Comparison of ENCODE assay signal across 21 cellular contexts in the genomic region with DNA sequence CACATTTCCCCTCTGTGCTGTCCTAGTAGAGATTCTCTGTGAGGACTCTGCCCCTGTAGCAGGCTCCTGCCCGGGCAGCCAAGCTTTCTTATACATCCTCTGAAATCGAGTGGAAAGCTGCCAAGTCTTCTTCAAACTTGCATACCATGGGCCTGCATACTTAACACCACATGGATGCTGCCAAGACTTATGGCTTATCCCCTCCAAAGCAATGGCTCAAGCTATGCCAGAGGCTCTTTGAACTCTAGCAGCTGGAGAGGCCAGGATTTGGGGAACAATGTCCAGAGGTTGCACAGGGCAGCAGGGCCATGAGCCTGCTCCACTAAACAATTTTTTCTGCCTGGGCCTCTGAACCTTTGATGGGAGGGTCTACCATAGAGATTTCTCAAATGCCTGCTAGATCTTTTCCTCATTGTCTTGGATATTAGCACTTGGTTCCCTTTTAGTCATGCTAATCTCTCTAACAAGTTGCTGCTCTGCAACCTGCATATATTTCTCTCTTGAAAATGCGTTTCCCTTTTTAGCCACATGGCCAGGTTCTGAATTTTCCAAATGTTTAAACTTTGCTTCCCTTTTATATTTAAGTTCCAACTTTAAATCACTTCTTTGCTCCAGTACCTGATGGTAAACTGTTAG. TPM values are rescaled to one million over a fixed set of nuclear protein-coding genes. Genes with fewer than 3 reads are reported as not detected.
DNase-seq lines count a peak whose midpoint lies in the region; ATAC-seq and TF ChIP-seq lines count a peak whose summit lies in the region.
"Had no signal": no experiment of that assay in that cellular context is flagged by ENCODE, and none has a peak within 500 bp of the region (broad histone marks: within the 10 kb centered on the region; RNA-seq: fewer than 3 reads in every experiment).

No MANE protein-coding gene starts in this region.

- no peaks in the 10 kb centered on the region; the same call in 1 of the 2 replicates for H3K27me3 Mint-ChIP-seq in HFFc6 (ENCODE audit: insufficient read depth)
- no peaks in the 10 kb centered on the region for H3K27me3 Mint-ChIP-seq in Calu3 (ENCODE audit: unreplicated experiment)

- no peak overlapping the region for H3K4me3 ChIP-seq in adipocyte (ENCODE audit: low read length)
- H3K4me3 ChIP-seq in hepatocyte, result no peak overlapping the region
- H3K4me3 ChIP-seq: adrenal gland; BLaER1 treated with 17β-estradiol and CSF1 and Interleukin-3, amounts not matched to agents 10 nM and 100 nM; prostate gland; SJSA1; tibial artery had no signal

- no peak overlapping the region for H3K27ac ChIP-seq in hepatocyte
- H3K27ac ChIP-seq: adrenal gland; BLaER1 treated with 17β-estradiol and CSF1 and Interleukin-3, amounts not matched to agents 10 nM and 100 nM; prostate gland; SJSA1; tibial artery had no signal

- no TSS peak for BruUV-seq in Calu3 (replicated peaks; lab: Mats Ljungman, UMichigan)

- H3K27me3 ChIP-seq in adipocyte (replicated peaks; ENCODE audit: control insufficient read depth, insufficient read depth, low read length) (no peaks in the 10 kb centered on the region), hepatocyte (no peaks in the 10 kb centered on the region)
- H3K27me3 ChIP-seq: adrenal gland; BLaER1 treated with 17β-estradiol and CSF1 and Interleukin-3, amounts not matched to agents 10 nM and 100 nM; SJSA1; tibial artery had no signal

- H2AFZ ChIP-seq in hepatocyte, result no peak overlapping the region

- H4K20me1 ChIP-seq in hepatocyte (ENCODE audit: insufficient read depth, poor library complexity, severe bottlenecking), result no peaks in the 10 kb centered on the region
- H4K20me1 ChIP-seq: BLaER1 treated with 17β-estradiol and CSF1 and Interleukin-3, amounts not matched to agents 10 nM and 100 nM had no signal

- H3K4me1 Mint-ChIP-seq in HFFc6 (ENCODE audit: low read depth), result peaks cover 2% of the 10 kb centered on the region; the same call in 1 of the 2 replicates
- no peaks in the 10 kb centered on the region for H3K4me1 Mint-ChIP-seq in stimulated activated effector memory CD8-positive, alpha-beta T cell treated with anti-CD3 and anti-CD28 coated beads, Interleukin-12 subunit alpha, Interleukin-12 subunit beta, amount 100 ng/mL, for 72 hours
- H3K4me1 Mint-ChIP-seq in Calu3 (ENCODE audit: low read depth, unreplicated experiment), result peaks cover 9% of the 10 kb centered on the region
- H3K4me1 Mint-ChIP-seq: activated T-helper 17 cell treated with anti-CD3 and anti-CD28 coated beads, Interleukin-2, amount 50 U/mL, for 72 hours; IgD-negative memory B cell; stimulated activated naive B cell treated with anti-CD40 and anti-IgM and Interleukin-4, amounts not matched to agents 10 μg/mL and 1 μg/mL and 100 μg/mL, for 72 hours had no signal

- H3K36me3 ChIP-seq in adipocyte (ENCODE audit: control insufficient read depth, insufficient read depth, low read length, severe bottlenecking), result no peaks in the 10 kb centered on the region
- H3K36me3 ChIP-seq in hepatocyte (replicated peaks; ENCODE audit: insufficient read depth, low read depth), result no peaks in the 10 kb centered on the region
- H3K36me3 ChIP-seq: adrenal gland; BLaER1 treated with 17β-estradiol and CSF1 and Interleukin-3, amounts not matched to agents 10 nM and 100 nM; prostate gland; SJSA1; tibial artery had no signal

- H3K36me3 Mint-ChIP-seq in HFFc6 (ENCODE audit: low read depth), result no peaks in the 10 kb centered on the region
- H3K36me3 Mint-ChIP-seq in stimulated activated effector memory CD8-positive, alpha-beta T cell treated with anti-CD3 and anti-CD28 coated beads, Interleukin-12 subunit alpha, Interleukin-12 subunit beta, amount 100 ng/mL, for 72 hours, result no peaks in the 10 kb centered on the region
- H3K36me3 Mint-ChIP-seq in Calu3 (ENCODE audit: insufficient read depth, unreplicated experiment), result no peaks in the 10 kb centered on the region
- H3K36me3 Mint-ChIP-seq: stimulated activated naive B cell treated with anti-CD40 and anti-IgM and Interleukin-4, amounts not matched to agents 10 μg/mL and 1 μg/mL and 100 μg/mL, for 72 hours had no signal

- H3K4me2 ChIP-seq in hepatocyte, result no peak overlapping the region
- H3K4me2 ChIP-seq: BLaER1 treated with 17β-estradiol and CSF1 and Interleukin-3, amounts not matched to agents 10 nM and 100 nM had no signal

- no peaks in the 10 kb centered on the region for H3K9me2 ChIP-seq in hepatocyte (replicated peaks; ENCODE audit: insufficient read depth)

- H3K4me1 ChIP-seq in adipocyte (ENCODE audit: control insufficient read depth, insufficient read depth, low read length), result no peaks in the 10 kb centered on the region
- no peaks in the 10 kb centered on the region for H3K4me1 ChIP-seq in hepatocyte (ENCODE audit: insufficient read depth)
- H3K4me1 ChIP-seq: BLaER1 treated with 17β-estradiol and CSF1 and Interleukin-3, amounts not matched to agents 10 nM and 100 nM; prostate gland; SJSA1 had no signal

- H3K9me3 Mint-ChIP-seq in HFFc6 (no peaks in the 10 kb centered on the region), Calu3 (ENCODE audit: low read depth, unreplicated experiment) (no peaks in the 10 kb centered on the region)
- peaks cover 3% of the 10 kb centered on the region for H3K9me3 Mint-ChIP-seq in stimulated activated effector memory CD8-positive, alpha-beta T cell treated with anti-CD3 and anti-CD28 coated beads, Interleukin-12 subunit alpha, Interleukin-12 subunit beta, amount 100 ng/mL, for 72 hours
- H3K9me3 Mint-ChIP-seq: activated T-helper 17 cell treated with anti-CD3 and anti-CD28 coated beads, Interleukin-2, amount 50 U/mL, for 72 hours; T-helper 2 cell treated with Interferon-gamma antibody and Interleukin-4, amounts not matched to agents 5 μg/mL and 100 μg/mL, for 36 hours had no signal

- H3K27ac Mint-ChIP-seq in HFFc6 (no peak overlapping the region), Calu3 (ENCODE audit: unreplicated experiment) (no peak overlapping the region)
- no peak overlapping the region for H3K27ac Mint-ChIP-seq in stimulated activated effector memory CD8-positive, alpha-beta T cell treated with anti-CD3 and anti-CD28 coated beads, Interleukin-12 subunit alpha, Interleukin-12 subunit beta, amount 100 ng/mL, for 72 hours
- H3K27ac Mint-ChIP-seq: activated T-helper 17 cell treated with anti-CD3 and anti-CD28 coated beads, Interleukin-2, amount 50 U/mL, for 72 hours; IgD-negative memory B cell; nephron; stimulated activated naive B cell treated with anti-CD40 and anti-IgM and Interleukin-4, amounts not matched to agents 10 μg/mL and 1 μg/mL and 100 μg/mL, for 72 hours; T-helper 2 cell treated with Interferon-gamma antibody and Interleukin-4, amounts not matched to agents 5 μg/mL and 100 μg/mL, for 36 hours had no signal

- no peak overlapping the region for H3K9ac ChIP-seq in adipocyte (ENCODE audit: low read length)
- H3K9ac ChIP-seq: BLaER1 treated with 17β-estradiol and CSF1 and Interleukin-3, amounts not matched to agents 10 nM and 100 nM had no signal

- TF ChIP-seq CTCF in HFFc6 (IDR thresholded peaks at IDR 0.05) (no peak), hepatocyte (IDR thresholded peaks at IDR 0.05; ENCODE audit: poor library complexity) (no peak), Calu3 (IDR thresholded peaks at IDR 0.05; ENCODE audit: unreplicated experiment) (no peak)

- H3K9me3 ChIP-seq in adipocyte (ENCODE audit: control insufficient read depth, low read length) (peaks cover 6% of the 10 kb centered on the region), hepatocyte (ENCODE audit: low read depth) (no peaks in the 10 kb centered on the region)
- H3K9me3 ChIP-seq: adrenal gland, prostate gland, SJSA1 had no signal

- peak; percentile 9 for DNase-seq in HFFc6
- DNase-seq in adipocyte (ENCODE audit: low read depth), result peak; percentile 51
- DNase-seq in hepatocyte (ENCODE audit: low spot score), result peak; percentile 11
- no peak for DNase-seq in stimulated activated effector memory CD8-positive, alpha-beta T cell treated with anti-CD3 and anti-CD28 coated beads, Interleukin-12 subunit alpha, Interleukin-12 subunit beta, amount 100 ng/mL, for 72 hours (ENCODE audit: low spot score in 2 of 2)
- DNase-seq in NCI-H524 treated with DMSO at 0.1 percent for 48 hours (lab: John Stamatoyannopoulos, UW), result no peak
- DNase-seq in ureter (ENCODE audit: low spot score), result no peak
- no peak for DNase-seq in Calu3
- DNase-seq: adrenal gland; kidney; MV-4-11; NCI-H2029; NCI-H526 treated with DMSO at 0.1 percent for 48 hours; stimulated activated naive B cell treated with anti-CD40 and anti-IgM and Interleukin-4, amounts not matched to agents 10 μg/mL and 1 μg/mL and 100 μg/mL, for 72 hours; tibial artery had no signal

- intact Hi-C loops in Calu3 (cut with micrococcal nuclease; ENCODE audit: unreplicated experiment), result no loop called here

- peak; percentile 21 for ATAC-seq in stimulated activated effector memory CD8-positive, alpha-beta T cell treated with anti-CD3 and anti-CD28 coated beads, Interleukin-12 subunit alpha, Interleukin-12 subunit beta, amount 100 ng/mL, for 72 hours
- ATAC-seq: activated T-helper 17 cell treated with anti-CD3 and anti-CD28 coated beads, Interleukin-2, amount 50 U/mL, for 72 hours had no signal

- H3K79me2 ChIP-seq in hepatocyte, result no peaks in the 10 kb centered on the region

- H3K4me3 Mint-ChIP-seq in HFFc6 (no peak overlapping the region), Calu3 (ENCODE audit: low read depth, unreplicated experiment) (no peak overlapping the region)
- H3K4me3 Mint-ChIP-seq in stimulated activated effector memory CD8-positive, alpha-beta T cell treated with anti-CD3 and anti-CD28 coated beads, Interleukin-12 subunit alpha, Interleukin-12 subunit beta, amount 100 ng/mL, for 72 hours, result no peak overlapping the region
- H3K4me3 Mint-ChIP-seq: activated T-helper 17 cell treated with anti-CD3 and anti-CD28 coated beads, Interleukin-2, amount 50 U/mL, for 72 hours; IgD-negative memory B cell; nephron; stimulated activated naive B cell treated with anti-CD40 and anti-IgM and Interleukin-4, amounts not matched to agents 10 μg/mL and 1 μg/mL and 100 μg/mL, for 72 hours; T-helper 2 cell treated with Interferon-gamma antibody and Interleukin-4, amounts not matched to agents 5 μg/mL and 100 μg/mL, for 36 hours had no signal

- CTCF ChIA-PET in Calu3 (lab: Charles Lee), result no interaction called here

- WGBS in hepatocyte (ENCODE audit: low lambda C conversion rate, missing lambda C conversion rate), result 77% methylated on average over 3 of the region's 3 CpGs

RNA-seq across cellular contexts. Expression of a gene that starts 6.1 kb away (rescaled TPM):
- 10 to 100 TPM in 3 of 6 experiments, 1 to 10 TPM in 3; 6.7 to 11.9 (median 9.8) TPM for total RNA-seq in HFFc6 (2021; fragmentation: NEBNext Ultra II Directional; extraction: Animal tissue kit (Norgen Biotek cat#: 25700))
- total RNA-seq in hepatocyte (23.3 and 25.9 TPM in 2 replicates), ureter (26.6 TPM), Calu3 (2022) (6.3 and 10.2 TPM in 2 replicates)
- 11.3 and 12.6 TPM in 2 replicates for polyA plus RNA-seq in hepatocyte
- total RNA-seq: activated T-helper 17 cell treated with anti-CD3 and anti-CD28 coated beads, Interleukin-2, amount 50 U/mL, for 72 hours had no signal
- polyA plus RNA-seq: IgD-negative memory B cell had no signal

Comparison
In these comparisons a context has a peak if more than half of its experiments do, and no peak if none do; other contexts are left out.
1. DNase-seq: peak in HFFc6 (single experiment), adipocyte (single experiment) and hepatocyte (single experiment); none in stimulated activated effector memory CD8-positive, alpha-beta T cell treated with anti-CD3 and anti-CD28 coated beads, Interleukin-12 subunit alpha, Interleukin-12 subunit beta, amount 100 ng/mL, for 72 hours (0 of 2), NCI-H524 treated with DMSO at 0.1 percent for 48 hours (single experiment), ureter (single experiment) and Calu3 (single experiment).